Comparison of ENCODE assay signal across 8 cellular contexts in the genomic region with DNA sequence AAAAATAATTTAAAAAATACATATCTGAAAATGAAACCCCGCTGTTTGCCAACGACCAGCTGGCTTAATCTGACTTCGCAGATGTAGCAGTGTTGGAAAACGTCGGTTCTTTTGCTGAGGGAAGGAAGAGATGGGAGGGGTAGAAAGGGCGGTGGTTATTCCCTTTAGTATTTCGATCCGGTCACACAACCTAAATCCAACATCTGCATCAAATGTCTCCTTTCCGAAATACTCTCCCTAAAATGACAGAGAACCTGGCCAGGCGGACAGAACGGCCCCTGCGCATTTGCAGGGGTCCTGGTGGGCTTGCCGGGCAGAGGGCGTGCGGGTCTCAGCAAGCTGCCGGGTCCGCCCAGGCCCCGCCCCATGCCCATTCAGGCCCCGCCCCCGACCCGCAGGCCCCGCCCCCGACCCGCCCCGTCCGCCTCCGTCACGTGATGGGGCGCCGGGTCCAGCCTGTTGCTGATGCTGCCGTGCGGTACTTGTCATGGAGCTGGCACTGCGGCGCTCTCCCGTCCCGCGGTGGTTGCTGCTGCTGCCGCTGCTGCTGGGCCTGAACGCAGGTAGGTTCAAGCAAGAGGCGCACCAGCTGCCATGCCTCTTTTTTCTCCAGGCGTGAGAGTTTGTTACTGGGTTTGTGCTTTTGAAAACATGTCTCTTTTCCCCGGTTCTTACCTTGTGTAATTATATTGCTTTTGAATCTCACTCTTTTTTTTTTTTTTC.
A peak's percentile ranks its signal among the peaks of the same experiment; 100 is the strongest.
DNase-seq lines count a peak whose midpoint lies in the region; ATAC-seq and TF ChIP-seq lines count a peak whose summit lies in the region.

A gene with protein sequence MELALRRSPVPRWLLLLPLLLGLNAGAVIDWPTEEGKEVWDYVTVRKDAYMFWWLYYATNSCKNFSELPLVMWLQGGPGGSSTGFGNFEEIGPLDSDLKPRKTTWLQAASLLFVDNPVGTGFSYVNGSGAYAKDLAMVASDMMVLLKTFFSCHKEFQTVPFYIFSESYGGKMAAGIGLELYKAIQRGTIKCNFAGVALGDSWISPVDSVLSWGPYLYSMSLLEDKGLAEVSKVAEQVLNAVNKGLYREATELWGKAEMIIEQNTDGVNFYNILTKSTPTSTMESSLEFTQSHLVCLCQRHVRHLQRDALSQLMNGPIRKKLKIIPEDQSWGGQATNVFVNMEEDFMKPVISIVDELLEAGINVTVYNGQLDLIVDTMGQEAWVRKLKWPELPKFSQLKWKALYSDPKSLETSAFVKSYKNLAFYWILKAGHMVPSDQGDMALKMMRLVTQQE (plus strand): TSS at position 459 of the 723 bp plus-strand sequence. CDS start 29 bp downstream, at position 488.

- no peaks in the 10 kb centered on the region for H4K20me1 ChIP-seq in OCI-LY3 (ENCODE audit: insufficient read depth, low read length)

- ATAC-seq in GM21367 (IDR thresholded peaks at IDR 0.05; ENCODE audit: unreplicated experiment), result peak; percentile 74

- H3K27me3 ChIP-seq in HUES48 (ENCODE audit: control insufficient read depth, insufficient read depth, low read length) (no peaks in the 10 kb centered on the region), OCI-LY3 (ENCODE audit: low read depth, low read length) (0 out of 2 replicates have a peak, but pooled peaks cover 11% of the 10 kb centered on the region), mucosa of stomach (ENCODE audit: control insufficient read depth, insufficient read depth, low read length) (no peaks in the 10 kb centered on the region)

- H3K9ac ChIP-seq in HUES48 (ENCODE audit: low read depth, low read length), result no peak within 1 kb of the TSS; the same call in 1 of the 2 replicates
- peak within 1 kb of the TSS; percentile 61 for H3K9ac ChIP-seq in OCI-LY3 (ENCODE audit: low read length)
- peak within 1 kb of the TSS; percentile 55 for H3K9ac ChIP-seq in mucosa of stomach (ENCODE audit: low read length)

- H3K27ac ChIP-seq in HUES48 (ENCODE audit: low read depth, low read length) (no peak within 1 kb of the TSS), OCI-LY3 (ENCODE audit: low read length) (no peak within 1 kb of the TSS)

- TF ChIP-seq POLR2A in erythroblast (IDR thresholded peaks at IDR 0.05; ENCODE audit: low read length), result peak; percentile 50

- DNase-seq in CMK (ENCODE audit: low read depth) (peak; percentile 58), activated T-cell treated with anti-CD3 and anti-CD28 coated beads for 4 hours (peak; percentile 75), erythroblast (lab: John Stamatoyannopoulos, UW) (peak; percentile 88 to 92)
- DNase-seq in stimulated activated CD8-positive, alpha-beta memory T cell treated with anti-CD3 and anti-CD28 coated beads, Interleukin-4, amount 100 ng/mL, for 48 hours, result peak; percentile 84

- H3K9me3 ChIP-seq in HUES48 (ENCODE audit: control insufficient read depth, insufficient read depth, low read length), result no peaks in the 10 kb centered on the region
- no peaks in the 10 kb centered on the region for H3K9me3 ChIP-seq in OCI-LY3 (ENCODE audit: insufficient read depth, low read length)
- H3K9me3 ChIP-seq in mucosa of stomach (ENCODE audit: control insufficient read depth, low read length), result no peaks in the 10 kb centered on the region

- peaks cover 22% of the 10 kb centered on the region for H3K4me1 ChIP-seq in HUES48 (ENCODE audit: control insufficient read depth, insufficient read depth, low read length)
- H3K4me1 ChIP-seq in OCI-LY3 (ENCODE audit: low read length), result peaks cover 9% of the 10 kb centered on the region
- peaks cover 9% of the 10 kb centered on the region for H3K4me1 ChIP-seq in mucosa of stomach (ENCODE audit: control insufficient read depth, insufficient read depth, low read length)

- H3K36me3 ChIP-seq in HUES48 (ENCODE audit: control insufficient read depth, insufficient read depth, low read length) (0 out of 2 replicates have a peak, but pooled peaks cover 5% of the 10 kb centered on the region), OCI-LY3 (replicated peaks; ENCODE audit: low read depth, low read length) (no peaks in the 10 kb centered on the region), mucosa of stomach (ENCODE audit: control insufficient read depth, insufficient read depth, low read length) (no peaks in the 10 kb centered on the region)

- peak within 1 kb of the TSS; percentile 87 for H3K4me2 ChIP-seq in OCI-LY3 (ENCODE audit: low read length)

- H3K4me3 ChIP-seq in HUES48 (ENCODE audit: low read depth, low read length) (peak within 1 kb of the TSS; percentile 78), OCI-LY3 (ENCODE audit: low read length) (peak within 1 kb of the TSS; percentile 87), mucosa of stomach (ENCODE audit: low read length) (no peak within 1 kb of the TSS)

- H3K79me2 ChIP-seq in OCI-LY3 (ENCODE audit: low read length), result no peaks in the 10 kb centered on the region

- peak within 1 kb of the TSS; percentile 89 for H2AFZ ChIP-seq in OCI-LY3 (ENCODE audit: low read depth, low read length)

- TF ChIP-seq CTCF in OCI-LY3 (IDR thresholded peaks at IDR 0.05; ENCODE audit: low read depth, low read length), result no peak; the same call in 1 of the 2 replicates
